In the genomic region with DNA sequence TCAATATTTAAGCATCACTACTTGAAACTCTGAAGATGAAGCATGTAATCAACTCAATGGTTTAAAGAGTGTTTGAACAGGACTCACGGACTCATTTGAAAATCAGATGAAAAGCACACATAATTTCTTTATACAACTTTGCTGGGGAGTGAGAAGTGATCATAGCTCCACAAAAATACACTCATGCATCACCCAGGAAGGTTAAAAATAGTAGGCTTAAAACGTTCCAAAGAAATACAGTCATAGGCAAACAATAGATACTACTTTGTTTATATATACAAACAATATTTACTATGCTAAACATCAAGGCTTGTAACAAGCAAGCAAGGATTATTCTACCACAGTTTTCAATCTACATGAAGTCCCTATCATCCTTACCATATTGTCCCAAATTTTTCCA, we compare ENCODE assay signal across 1 cellular context.
TF ChIP-seq lines count a peak whose summit lies in the region.

No MANE protein-coding gene starts in this region.

TF ChIP-seq in WTC11, 78 proteins besides CTCF, POLR2A, EP300 and RAD21:
- TF ChIP-seq FOXP1 (CRISPR knock-in tag; IDR thresholded peaks at IDR 0.05; ENCODE audit: borderline replicate concordance): no peak
- TF ChIP-seq ELF4 (CRISPR knock-in tag; IDR thresholded peaks at IDR 0.05; ENCODE audit: low read depth): no peak
- TF ChIP-seq FOXK1 (CRISPR knock-in tag; IDR thresholded peaks at IDR 0.05): no peak
- TF ChIP-seq, protein P1, sequence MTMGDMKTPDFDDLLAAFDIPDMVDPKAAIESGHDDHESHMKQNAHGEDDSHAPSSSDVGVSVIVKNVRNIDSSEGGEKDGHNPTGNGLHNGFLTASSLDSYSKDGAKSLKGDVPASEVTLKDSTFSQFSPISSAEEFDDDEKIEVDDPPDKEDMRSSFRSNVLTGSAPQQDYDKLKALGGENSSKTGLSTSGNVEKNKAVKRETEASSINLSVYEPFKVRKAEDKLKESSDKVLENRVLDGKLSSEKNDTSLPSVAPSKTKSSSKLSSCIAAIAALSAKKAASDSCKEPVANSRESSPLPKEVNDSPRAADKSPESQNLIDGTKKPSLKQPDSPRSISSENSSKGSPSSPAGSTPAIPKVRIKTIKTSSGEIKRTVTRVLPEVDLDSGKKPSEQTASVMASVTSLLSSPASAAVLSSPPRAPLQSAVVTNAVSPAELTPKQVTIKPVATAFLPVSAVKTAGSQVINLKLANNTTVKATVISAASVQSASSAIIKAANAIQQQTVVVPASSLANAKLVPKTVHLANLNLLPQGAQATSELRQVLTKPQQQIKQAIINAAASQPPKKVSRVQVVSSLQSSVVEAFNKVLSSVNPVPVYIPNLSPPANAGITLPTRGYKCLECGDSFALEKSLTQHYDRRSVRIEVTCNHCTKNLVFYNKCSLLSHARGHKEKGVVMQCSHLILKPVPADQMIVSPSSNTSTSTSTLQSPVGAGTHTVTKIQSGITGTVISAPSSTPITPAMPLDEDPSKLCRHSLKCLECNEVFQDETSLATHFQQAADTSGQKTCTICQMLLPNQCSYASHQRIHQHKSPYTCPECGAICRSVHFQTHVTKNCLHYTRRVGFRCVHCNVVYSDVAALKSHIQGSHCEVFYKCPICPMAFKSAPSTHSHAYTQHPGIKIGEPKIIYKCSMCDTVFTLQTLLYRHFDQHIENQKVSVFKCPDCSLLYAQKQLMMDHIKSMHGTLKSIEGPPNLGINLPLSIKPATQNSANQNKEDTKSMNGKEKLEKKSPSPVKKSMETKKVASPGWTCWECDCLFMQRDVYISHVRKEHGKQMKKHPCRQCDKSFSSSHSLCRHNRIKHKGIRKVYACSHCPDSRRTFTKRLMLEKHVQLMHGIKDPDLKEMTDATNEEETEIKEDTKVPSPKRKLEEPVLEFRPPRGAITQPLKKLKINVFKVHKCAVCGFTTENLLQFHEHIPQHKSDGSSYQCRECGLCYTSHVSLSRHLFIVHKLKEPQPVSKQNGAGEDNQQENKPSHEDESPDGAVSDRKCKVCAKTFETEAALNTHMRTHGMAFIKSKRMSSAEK (CRISPR knock-in tag; IDR thresholded peaks at IDR 0.05; ENCODE audit: borderline replicate concordance): no peak
- TF ChIP-seq TEAD1 (CRISPR knock-in tag; IDR thresholded peaks at IDR 0.05): no peak
- TF ChIP-seq, protein P2, sequence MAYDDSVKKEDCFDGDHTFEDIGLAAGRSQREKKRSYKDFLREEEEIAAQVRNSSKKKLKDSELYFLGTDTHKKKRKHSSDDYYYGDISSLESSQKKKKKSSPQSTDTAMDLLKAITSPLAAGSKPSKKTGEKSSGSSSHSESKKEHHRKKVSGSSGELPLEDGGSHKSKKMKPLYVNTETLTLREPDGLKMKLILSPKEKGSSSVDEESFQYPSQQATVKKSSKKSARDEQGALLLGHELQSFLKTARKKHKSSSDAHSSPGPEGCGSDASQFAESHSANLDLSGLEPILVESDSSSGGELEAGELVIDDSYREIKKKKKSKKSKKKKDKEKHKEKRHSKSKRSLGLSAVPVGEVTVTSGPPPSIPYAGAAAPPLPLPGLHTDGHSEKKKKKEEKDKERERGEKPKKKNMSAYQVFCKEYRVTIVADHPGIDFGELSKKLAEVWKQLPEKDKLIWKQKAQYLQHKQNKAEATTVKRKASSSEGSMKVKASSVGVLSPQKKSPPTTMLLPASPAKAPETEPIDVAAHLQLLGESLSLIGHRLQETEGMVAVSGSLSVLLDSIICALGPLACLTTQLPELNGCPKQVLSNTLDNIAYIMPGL (CRISPR knock-in tag; IDR thresholded peaks at IDR 0.05): no peak
- TF ChIP-seq PRRX2 (CRISPR knock-in tag; IDR thresholded peaks at IDR 0.05): no peak
- TF ChIP-seq, protein P3, sequence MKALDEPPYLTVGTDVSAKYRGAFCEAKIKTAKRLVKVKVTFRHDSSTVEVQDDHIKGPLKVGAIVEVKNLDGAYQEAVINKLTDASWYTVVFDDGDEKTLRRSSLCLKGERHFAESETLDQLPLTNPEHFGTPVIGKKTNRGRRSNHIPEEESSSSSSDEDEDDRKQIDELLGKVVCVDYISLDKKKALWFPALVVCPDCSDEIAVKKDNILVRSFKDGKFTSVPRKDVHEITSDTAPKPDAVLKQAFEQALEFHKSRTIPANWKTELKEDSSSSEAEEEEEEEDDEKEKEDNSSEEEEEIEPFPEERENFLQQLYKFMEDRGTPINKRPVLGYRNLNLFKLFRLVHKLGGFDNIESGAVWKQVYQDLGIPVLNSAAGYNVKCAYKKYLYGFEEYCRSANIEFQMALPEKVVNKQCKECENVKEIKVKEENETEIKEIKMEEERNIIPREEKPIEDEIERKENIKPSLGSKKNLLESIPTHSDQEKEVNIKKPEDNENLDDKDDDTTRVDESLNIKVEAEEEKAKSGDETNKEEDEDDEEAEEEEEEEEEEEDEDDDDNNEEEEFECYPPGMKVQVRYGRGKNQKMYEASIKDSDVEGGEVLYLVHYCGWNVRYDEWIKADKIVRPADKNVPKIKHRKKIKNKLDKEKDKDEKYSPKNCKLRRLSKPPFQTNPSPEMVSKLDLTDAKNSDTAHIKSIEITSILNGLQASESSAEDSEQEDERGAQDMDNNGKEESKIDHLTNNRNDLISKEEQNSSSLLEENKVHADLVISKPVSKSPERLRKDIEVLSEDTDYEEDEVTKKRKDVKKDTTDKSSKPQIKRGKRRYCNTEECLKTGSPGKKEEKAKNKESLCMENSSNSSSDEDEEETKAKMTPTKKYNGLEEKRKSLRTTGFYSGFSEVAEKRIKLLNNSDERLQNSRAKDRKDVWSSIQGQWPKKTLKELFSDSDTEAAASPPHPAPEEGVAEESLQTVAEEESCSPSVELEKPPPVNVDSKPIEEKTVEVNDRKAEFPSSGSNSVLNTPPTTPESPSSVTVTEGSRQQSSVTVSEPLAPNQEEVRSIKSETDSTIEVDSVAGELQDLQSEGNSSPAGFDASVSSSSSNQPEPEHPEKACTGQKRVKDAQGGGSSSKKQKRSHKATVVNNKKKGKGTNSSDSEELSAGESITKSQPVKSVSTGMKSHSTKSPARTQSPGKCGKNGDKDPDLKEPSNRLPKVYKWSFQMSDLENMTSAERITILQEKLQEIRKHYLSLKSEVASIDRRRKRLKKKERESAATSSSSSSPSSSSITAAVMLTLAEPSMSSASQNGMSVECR (CRISPR knock-in tag; IDR thresholded peaks at IDR 0.05; ENCODE audit: borderline replicate concordance): no peak
- TF ChIP-seq, protein P4, sequence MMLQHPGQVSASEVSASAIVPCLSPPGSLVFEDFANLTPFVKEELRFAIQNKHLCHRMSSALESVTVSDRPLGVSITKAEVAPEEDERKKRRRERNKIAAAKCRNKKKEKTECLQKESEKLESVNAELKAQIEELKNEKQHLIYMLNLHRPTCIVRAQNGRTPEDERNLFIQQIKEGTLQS (CRISPR knock-in tag; conservative IDR thresholded peaks at IDR 0.05): no peak
- TF ChIP-seq, protein P5, sequence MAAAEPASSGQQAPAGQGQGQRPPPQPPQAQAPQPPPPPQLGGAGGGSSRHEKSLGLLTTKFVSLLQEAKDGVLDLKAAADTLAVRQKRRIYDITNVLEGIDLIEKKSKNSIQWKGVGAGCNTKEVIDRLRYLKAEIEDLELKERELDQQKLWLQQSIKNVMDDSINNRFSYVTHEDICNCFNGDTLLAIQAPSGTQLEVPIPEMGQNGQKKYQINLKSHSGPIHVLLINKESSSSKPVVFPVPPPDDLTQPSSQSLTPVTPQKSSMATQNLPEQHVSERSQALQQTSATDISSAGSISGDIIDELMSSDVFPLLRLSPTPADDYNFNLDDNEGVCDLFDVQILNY (CRISPR knock-in tag; IDR thresholded peaks at IDR 0.05): no peak
- no peak for TF ChIP-seq ATF1 (CRISPR knock-in tag; IDR thresholded peaks at IDR 0.05)
- no peak for TF ChIP-seq IRF2 (CRISPR knock-in tag; IDR thresholded peaks at IDR 0.05; ENCODE audit: borderline replicate concordance, low read depth)
- TF ChIP-seq, protein P6, sequence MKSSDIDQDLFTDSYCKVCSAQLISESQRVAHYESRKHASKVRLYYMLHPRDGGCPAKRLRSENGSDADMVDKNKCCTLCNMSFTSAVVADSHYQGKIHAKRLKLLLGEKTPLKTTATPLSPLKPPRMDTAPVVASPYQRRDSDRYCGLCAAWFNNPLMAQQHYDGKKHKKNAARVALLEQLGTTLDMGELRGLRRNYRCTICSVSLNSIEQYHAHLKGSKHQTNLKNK (CRISPR knock-in tag; IDR thresholded peaks at IDR 0.05): no peak
- no peak for TF ChIP-seq MXD4 (CRISPR knock-in tag; IDR thresholded peaks at IDR 0.05; ENCODE audit: borderline replicate concordance)
